Comparison of ENCODE assay signal across 25 cellular contexts in the genomic region with DNA sequence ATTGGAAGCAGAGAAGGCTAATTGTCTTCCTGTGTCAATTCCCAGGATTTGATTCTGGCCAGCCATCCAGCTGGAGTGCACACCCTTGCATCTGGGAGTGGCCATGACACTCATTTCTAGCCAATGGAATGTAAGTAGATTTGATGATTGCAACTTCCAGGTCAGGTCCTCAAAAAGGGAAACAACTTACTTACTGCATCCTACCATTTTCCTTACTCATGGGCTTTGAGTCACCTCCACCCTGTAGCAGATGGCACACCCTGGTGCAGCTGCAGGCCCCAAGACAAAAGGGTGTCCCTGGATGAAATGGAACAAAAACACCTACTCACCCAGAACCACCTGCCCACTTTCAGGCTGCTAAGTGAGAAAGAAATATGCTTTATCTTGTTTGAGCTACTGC. TPM values are rescaled to one million over a fixed set of nuclear protein-coding genes. Genes with fewer than 3 reads are reported as not detected.
DNase-seq lines count a peak whose midpoint lies in the region; ATAC-seq and TF ChIP-seq lines count a peak whose summit lies in the region.
"Had no signal": no experiment of that assay in that cellular context is flagged by ENCODE, and none has a peak within 500 bp of the region (broad histone marks: within the 10 kb centered on the region; RNA-seq: fewer than 3 reads in every experiment).

No MANE protein-coding gene starts in this region.

- H3K27me3 Mint-ChIP-seq in CD14-positive monocyte (ENCODE audit: low read depth in 3 of 3): peaks cover 29 to 41% (median 31%) of the 10 kb centered on the region in 3 donors

- no peak overlapping the region for H3K4me3 Mint-ChIP-seq in CD14-positive monocyte
- H3K4me3 Mint-ChIP-seq: activated CD4-positive, alpha-beta T cell treated with anti-CD3 and anti-CD28 coated beads, Interleukin-2, amount 10 ng/mL, durations not matched to agents 7 days and 5 days; activated CD8-positive, alpha-beta memory T cell treated with anti-CD3 and anti-CD28 coated beads, Interleukin-2, amount 10 ng/mL, durations not matched to agents 7 days and 5 days; CD4-positive, CD25-positive, alpha-beta regulatory T cell; dendritic cell treated with granulocyte-macrophage colony-stimulating factor and Interleukin-4, amounts not matched to agents 40 ng/mL and 50 ng/mL, for 4 days; stimulated activated naive B cell treated with anti-CD40 and anti-IgM and Interleukin-4, amounts not matched to agents 10 μg/mL and 1 μg/mL and 100 μg/mL, for 72 hours; T-helper 17 cell had no signal

- intact Hi-C loops in PC-9 (cut with micrococcal nuclease; ENCODE audit: unreplicated experiment): loop anchor here (10.0 kb wide), 3 partner anchors 259 to 519 kb away; a partner anchor contains a TSS
- intact Hi-C loops in CD14-positive monocyte (cut with micrococcal nuclease): no loop called here
- intact Hi-C loops in lower leg skin (cut with DNase I; ENCODE audit: low total_unique reads): no loop called here

- no peaks in the 10 kb centered on the region for H3K9me3 ChIP-seq in PC-9 (ENCODE audit: insufficient read depth, low read depth)
- H3K9me3 ChIP-seq: gastroesophageal sphincter, testis had no signal

- H2AFZ ChIP-seq in PC-9: no peak overlapping the region

- no peak overlapping the region for H3K4me3 ChIP-seq in PC-9
- H3K4me3 ChIP-seq in fibroblast of mammary gland (ENCODE audit: control insufficient read depth, low read depth, low read length): no peak overlapping the region
- no peak overlapping the region for H3K4me3 ChIP-seq in lower leg skin (ENCODE audit: low read depth, poor library complexity, severe bottlenecking)
- H3K4me3 ChIP-seq: gastroesophageal sphincter, SK-N-MC, smooth muscle cell, testis had no signal

- H3K27ac Mint-ChIP-seq in CD14-positive monocyte: no peak overlapping the region
- H3K27ac Mint-ChIP-seq: activated CD4-positive, alpha-beta T cell treated with anti-CD3 and anti-CD28 coated beads, Interleukin-2, amount 10 ng/mL, durations not matched to agents 7 days and 5 days; activated CD8-positive, alpha-beta memory T cell treated with anti-CD3 and anti-CD28 coated beads, Interleukin-2, amount 10 ng/mL, durations not matched to agents 7 days and 5 days; CD4-positive, CD25-positive, alpha-beta regulatory T cell; dendritic cell treated with granulocyte-macrophage colony-stimulating factor and Interleukin-4, amounts not matched to agents 40 ng/mL and 50 ng/mL, for 4 days; stimulated activated naive B cell treated with anti-CD40 and anti-IgM and Interleukin-4, amounts not matched to agents 10 μg/mL and 1 μg/mL and 100 μg/mL, for 72 hours; T-helper 17 cell had no signal

- peaks cover 17% of the 10 kb centered on the region for H3K4me1 ChIP-seq in PC-9 (replicated peaks; ENCODE audit: insufficient read depth)
- H3K4me1 ChIP-seq: testis had no signal

- BruUV-seq in PC-9 (replicated peaks; lab: Mats Ljungman, UMichigan): no TSS peak

- H3K4me1 Mint-ChIP-seq in CD14-positive monocyte: peaks cover 5% of the 10 kb centered on the region
- H3K4me1 Mint-ChIP-seq: stimulated activated naive B cell treated with anti-CD40 and anti-IgM and Interleukin-4, amounts not matched to agents 10 μg/mL and 1 μg/mL and 100 μg/mL, for 72 hours; T-helper 17 cell had no signal

- H3K27me3 ChIP-seq in PC-9 (ENCODE audit: insufficient read depth, low read depth): no peaks in the 10 kb centered on the region
- H3K27me3 ChIP-seq: testis had no signal

- TF ChIP-seq POLR2A in lower leg skin (IDR thresholded peaks at IDR 0.05): no peak

- H3K36me3 Mint-ChIP-seq in CD14-positive monocyte: peaks cover 0 to 3% of the 10 kb centered on the region in 2 donors
- H3K36me3 Mint-ChIP-seq: CD4-positive, CD25-positive, alpha-beta regulatory T cell had no signal

- TF ChIP-seq CTCF in PC-9 (conservative IDR thresholded peaks at IDR 0.05): no peak
- TF ChIP-seq CTCF in fibroblast of mammary gland (conservative IDR thresholded peaks at IDR 0.05; ENCODE audit: control insufficient read depth, insufficient read depth, low read depth, low read length): no peak
- TF ChIP-seq CTCF in CD14-positive monocyte (IDR thresholded peaks at IDR 0.05): no peak
- no peak for TF ChIP-seq CTCF in lower leg skin (IDR thresholded peaks at IDR 0.05)

- H3K9me2 ChIP-seq in PC-9 (ENCODE audit: insufficient read depth): no peaks in the 10 kb centered on the region

- POLR2A ChIA-PET in PC-9 (lab: Charles Lee; ENCODE audit: unreplicated experiment): no interaction called here

- H4K20me1 ChIP-seq in PC-9 (ENCODE audit: insufficient read depth): no peaks in the 10 kb centered on the region

- H3K27ac ChIP-seq in PC-9: peak overlapping the region; percentile 48; the same call in 1 of the 2 replicates
- H3K27ac ChIP-seq: gastroesophageal sphincter, SK-N-MC, testis had no signal

- H3K79me2 ChIP-seq in PC-9 (ENCODE audit: low read depth): peaks cover 18% of the 10 kb centered on the region

- H3K4me2 ChIP-seq in PC-9: peak overlapping the region; percentile 11; the same call in 1 of the 2 replicates
- H3K4me2 ChIP-seq: smooth muscle cell had no signal

- ATAC-seq in GM18868 (IDR thresholded peaks at IDR 0.05; ENCODE audit: unreplicated experiment): no peak
- no peak for ATAC-seq in HG03354 (IDR thresholded peaks at IDR 0.05; ENCODE audit: poor library complexity, severe bottlenecking, unreplicated experiment)
- ATAC-seq: activated CD8-positive, alpha-beta memory T cell treated with anti-CD3 and anti-CD28 coated beads, Interleukin-2, amount 10 ng/mL, durations not matched to agents 7 days and 5 days; gastroesophageal sphincter; stimulated activated naive B cell treated with anti-CD40 and anti-IgM and Interleukin-4, amounts not matched to agents 10 μg/mL and 1 μg/mL and 100 μg/mL, for 72 hours; T-helper 17 cell had no signal

- H3K36me3 ChIP-seq in PC-9 (ENCODE audit: low read depth): peaks cover 3% of the 10 kb centered on the region; the same call in 1 of the 2 replicates
- H3K36me3 ChIP-seq: gastroesophageal sphincter had no signal

- DNase-seq in AG08396 (ENCODE audit: low spot score): peak; percentile 31
- DNase-seq in ELR (ENCODE audit: low read depth): peak; percentile 64
- DNase-seq in PC-9: peak in 1 of 2 experiments; percentile 37
- peak; percentile 51 for DNase-seq in fibroblast of mammary gland (ENCODE audit: low read depth)
- DNase-seq in CD14-positive monocyte (ENCODE audit: low spot score): no peak
- DNase-seq in lower leg skin (ENCODE audit: low spot score in 2 of 2): no peak
- DNase-seq: activated CD4-positive, alpha-beta T cell treated with anti-CD3 and anti-CD28 coated beads, Interleukin-2, amount 10 ng/mL, durations not matched to agents 7 days and 5 days; activated CD8-positive, alpha-beta memory T cell treated with anti-CD3 and anti-CD28 coated beads, Interleukin-2, amount 10 ng/mL, durations not matched to agents 7 days and 5 days; activated naive CD4-positive, alpha-beta T cell treated with anti-CD3 and anti-CD28 coated beads, Interleukin-2, amount 50 U/mL, for 16 hours; CD4-positive, CD25-positive, alpha-beta regulatory T cell; DMS 273 treated with DMSO at 0.1 percent for 48 hours; NCI-H345; NCI-H82; occipital lobe; retina; stimulated activated naive B cell treated with anti-CD40 and anti-IgM and Interleukin-4, amounts not matched to agents 10 μg/mL and 1 μg/mL and 100 μg/mL, for 72 hours; T-helper 17 cell; testis had no signal

- H3K9me3 Mint-ChIP-seq in CD14-positive monocyte: peaks cover 3 to 40% (median 18%) of the 10 kb centered on the region in 7 donors
- H3K9me3 Mint-ChIP-seq: dendritic cell treated with granulocyte-macrophage colony-stimulating factor and Interleukin-4, amounts not matched to agents 40 ng/mL and 50 ng/mL, for 4 days had no signal

- CTCF ChIA-PET in PC-9 (lab: Charles Lee): no interaction called here

- H3F3A ChIP-seq in PC-9 (ENCODE audit: insufficient read depth, low read depth): peaks cover 9% of the 10 kb centered on the region; the same call in 1 of the 2 replicates

RNA-seq across cellular contexts. Expression of a gene that starts 27.3 kb away (rescaled TPM):
- 17.0 and 18.2 TPM in 2 replicates for total RNA-seq in PC-9 (2021)
- 1 to 10 TPM; 2.1 to 5.3 TPM for polyA plus RNA-seq in CD14-positive monocyte
- 10 to 100 TPM; 18.6 to 30.1 (median 25.6) TPM for total RNA-seq in lower leg skin

RNA-seq across cellular contexts. Expression of a gene that starts 44.8 kb away (rescaled TPM):
- total RNA-seq in PC-9 (2021): not detected in 2 replicates
- polyA plus RNA-seq in CD14-positive monocyte: not detected
- not detected for total RNA-seq in lower leg skin
- total RNA-seq: activated CD8-positive, alpha-beta memory T cell treated with anti-CD3 and anti-CD28 coated beads, Interleukin-2, amount 10 ng/mL, durations not matched to agents 7 days and 5 days; CD4-positive, CD25-positive, alpha-beta regulatory T cell; gastroesophageal sphincter; smooth muscle cell had no signal
- polyA plus RNA-seq: AG04450; CD4-positive, CD25-positive, alpha-beta regulatory T cell had no signal

Comparison
In these comparisons a context has a peak if more than half of its experiments do, and no peak if none do; other contexts are left out.
1. DNase-seq: peak in AG08396 (single experiment), ELR (single experiment) and fibroblast of mammary gland (single experiment); none in CD14-positive monocyte (single experiment) and lower leg skin (0 of 2).